ENCODE assay signal across 9 cellular contexts in the genomic region with DNA sequence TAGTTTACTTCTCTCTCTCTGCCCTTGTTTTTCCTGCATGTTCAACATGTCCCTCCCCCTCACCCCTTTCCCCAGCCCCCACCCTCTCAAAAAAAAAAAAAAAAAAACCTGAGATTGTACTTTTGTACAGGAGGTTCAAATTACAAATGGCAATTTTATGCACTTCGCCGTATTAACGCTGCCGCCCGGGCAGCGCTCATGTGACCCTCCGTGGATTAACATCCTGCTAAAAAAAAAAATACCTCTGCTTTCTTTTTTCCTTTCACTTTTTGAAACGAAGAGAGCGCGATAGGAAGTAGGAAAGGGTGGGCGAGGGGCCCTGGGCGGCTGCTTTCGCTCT. TPM values are rescaled to one million over a fixed set of nuclear protein-coding genes. Genes with fewer than 3 reads are reported as not detected.
A peak's percentile ranks its signal among the peaks of the same experiment; 100 is the strongest.
DNase-seq lines count a peak whose midpoint lies in the region; ATAC-seq and TF ChIP-seq lines count a peak whose summit lies in the region.
"Had no signal": no experiment of that assay in that cellular context is flagged by ENCODE, and none has a peak within 500 bp of the region (broad histone marks: within the 10 kb centered on the region; RNA-seq: fewer than 3 reads in every experiment).

No MANE protein-coding gene starts in this region.

- DNase-seq in chondrocyte (ENCODE audit: low spot score) (no peak), NCI-H446 treated with DMSO at 0.1 percent for 48 hours (lab: John Stamatoyannopoulos, UW) (no peak), nucleus accumbens (lab: John Stamatoyannopoulos, UW) (no peak)

- H3K27me3 Mint-ChIP-seq in chondrocyte (ENCODE audit: low read depth) = no peaks in the 10 kb centered on the region

- H3K4me3 Mint-ChIP-seq in chondrocyte (ENCODE audit: unreplicated experiment) = peak overlapping the region; percentile 92

- peak overlapping the region; percentile 99 for H3K27ac ChIP-seq in 22Rv1
- H3K27ac ChIP-seq in HUES64 (ENCODE audit: low read depth, low read length) = no peak overlapping the region

- peaks cover 96% of the 10 kb centered on the region for H3K27me3 ChIP-seq in HUES64 (ENCODE audit: insufficient read depth, low read length)
- no peaks in the 10 kb centered on the region for H3K27me3 ChIP-seq in mucosa of stomach (ENCODE audit: control insufficient read depth, insufficient read depth, low read length)

- H3K4me3 ChIP-seq in HUES64 (ENCODE audit: low read length) = peak overlapping the region; percentile 51
- H3K4me3 ChIP-seq in mucosa of stomach (ENCODE audit: low read length) = peak overlapping the region; percentile 96

- H3K36me3 Mint-ChIP-seq in chondrocyte (ENCODE audit: low read depth) = peaks cover 60% of the 10 kb centered on the region

- TF ChIP-seq CTCF in 22Rv1 (IDR thresholded peaks at IDR 0.05) (no peak), chondrocyte (IDR thresholded peaks at IDR 0.05) (no peak)

- ATAC-seq in HG02870 (IDR thresholded peaks at IDR 0.05; ENCODE audit: unreplicated experiment) = no peak
- ATAC-seq in GM18520 (IDR thresholded peaks at IDR 0.05; ENCODE audit: unreplicated experiment) = no peak

- H3K9me3 Mint-ChIP-seq in chondrocyte (ENCODE audit: low read depth) = no peaks in the 10 kb centered on the region

- no peaks in the 10 kb centered on the region for H3K9me3 ChIP-seq in HUES64 (ENCODE audit: insufficient read depth, low read depth, low read length)
- no peaks in the 10 kb centered on the region for H3K9me3 ChIP-seq in mucosa of stomach (ENCODE audit: control insufficient read depth, low read length)

- 0% methylated on average over 13 of the region's 13 CpGs for WGBS in HUES64

- no peaks in the 10 kb centered on the region; the same call in 1 of the 2 replicates for H3K36me3 ChIP-seq in HUES64 (ENCODE audit: insufficient read depth, low read length)
- H3K36me3 ChIP-seq in mucosa of stomach (ENCODE audit: control insufficient read depth, insufficient read depth, low read length) = no peaks in the 10 kb centered on the region

- H3K9ac ChIP-seq in HUES64 (ENCODE audit: low read depth, low read length) (peak overlapping the region; percentile 43; the same call in 1 of the 2 replicates), mucosa of stomach (ENCODE audit: low read length) (peak overlapping the region; percentile 88)

- H3K4me1 ChIP-seq in HUES64 (ENCODE audit: insufficient read depth, low read length) = peaks cover 57% of the 10 kb centered on the region
- peaks cover 17% of the 10 kb centered on the region for H3K4me1 ChIP-seq in mucosa of stomach (ENCODE audit: control insufficient read depth, insufficient read depth, low read length)

- peaks cover 40% of the 10 kb centered on the region for H3K4me1 Mint-ChIP-seq in chondrocyte (ENCODE audit: low read depth)

- peak overlapping the region; percentile 100 for H3K27ac Mint-ChIP-seq in chondrocyte (ENCODE audit: unreplicated experiment)

RNA-seq across cellular contexts. Expression of a gene that starts 2.3 kb away (rescaled TPM):
- polyA plus RNA-seq in HUES64 (2013, experiment 1 of 2) = 5.0 TPM
- 8.1 TPM for polyA plus RNA-seq in HUES64 (2013, experiment 2 of 2)
- total RNA-seq in chondrocyte = 151 to 169 TPM (median 167 TPM) in 3 replicates
- total RNA-seq: mononuclear cell had no signal
